ENCODE assay signal across 29 cellular contexts in the genomic region with DNA sequence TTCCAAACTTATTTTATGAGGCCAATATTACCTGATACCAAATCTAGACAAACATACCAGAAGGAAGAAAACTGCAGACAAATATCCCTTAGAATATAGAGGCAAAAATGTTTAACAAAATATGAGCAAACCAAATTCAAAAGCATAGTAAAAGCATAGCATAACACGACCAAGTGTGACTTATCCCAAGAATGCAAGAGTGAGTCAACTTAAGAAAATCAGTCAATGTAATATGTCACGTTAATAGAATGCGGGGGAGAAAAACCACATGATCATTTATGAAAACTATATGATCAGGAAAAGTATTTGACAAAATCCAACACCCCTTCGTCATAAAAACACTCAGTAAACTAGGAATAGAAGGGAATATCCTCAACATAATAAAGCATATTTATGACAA.
"Had no signal": no experiment of that assay in that cellular context is flagged by ENCODE, and none has a peak within 500 bp of the region (broad histone marks: within the 10 kb centered on the region; RNA-seq: fewer than 3 reads in every experiment).

No MANE protein-coding gene starts in this region.

- H3K36me3 Mint-ChIP-seq: memory B cell had no signal

- H3K9me3 ChIP-seq: pancreas, prostate gland, upper lobe of right lung had no signal

- H3K4me3 ChIP-seq: esophagus muscularis mucosa, pancreas, prostate gland, stomach, suprapubic skin, tibial artery, upper lobe of right lung had no signal

- H3K4me1 ChIP-seq: esophagus muscularis mucosa, pancreas, prostate gland, stomach, suprapubic skin, tibial artery, upper lobe of right lung had no signal

- H3K4me3 Mint-ChIP-seq: activated T-helper 1 cell treated with anti-CD3 and anti-CD28 coated beads, Interleukin-12 subunit alpha, Interleukin-12 subunit beta, Interleukin-2, Interleukin-4 antibody, amounts not matched to agents 30 ng/mL and 10 ng/mL and 1 ng/mL, durations not matched to agents 14 hours and 24 hours and 36 hours; memory B cell; naive thymus-derived CD4-positive, alpha-beta T cell; neural crest cell; stimulated activated memory B cell treated with anti-CD40 and anti-IgM and Interleukin-4, amounts not matched to agents 10 μg/mL and 1 μg/mL and 100 μg/mL, for 72 hours had no signal

- DNase-seq: activated CD4-positive, alpha-beta T cell treated with anti-CD3 and anti-CD28 coated beads for 4 hours; activated CD4-positive, alpha-beta T cell treated with anti-CD3 and anti-CD28 coated beads, Interleukin-2, amount 50 U/mL, for 4 hours; activated gamma-delta T cell treated with Interleukin-2 at 50 U/mL for 16 hours; activated naive CD4-positive, alpha-beta T cell treated with anti-CD3 and anti-CD28 coated beads, Interleukin-2, amount 50 U/mL, for 16 hours; activated T-cell treated with anti-CD3 and anti-CD28 coated beads for 4 hours; amniotic stem cell; brain microvascular endothelial cell; caudate nucleus; effector CD4-positive, alpha-beta T cell; islet precursor cell; left colon; midbrain; naive thymus-derived CD4-positive, alpha-beta T cell; nucleus accumbens; pancreas; retina; small intestine; stimulated activated CD4-positive, alpha-beta T cell treated with anti-CD3 and anti-CD28 coated beads, Interleukin-4, amount 100 ng/mL, for 24 hours; stomach; tibial artery; upper lobe of right lung had no signal

- H3K27ac ChIP-seq: brain microvascular endothelial cell, esophagus muscularis mucosa, pancreas, prostate gland, stomach, suprapubic skin, tibial artery, upper lobe of right lung, VCaP had no signal

- H3K27me3 ChIP-seq: brain microvascular endothelial cell, suprapubic skin, upper lobe of right lung had no signal

- H3K4me1 Mint-ChIP-seq: memory B cell; naive thymus-derived CD4-positive, alpha-beta T cell; neural crest cell; stimulated activated memory B cell treated with anti-CD40 and anti-IgM and Interleukin-4, amounts not matched to agents 10 μg/mL and 1 μg/mL and 100 μg/mL, for 72 hours had no signal

- H3K27ac Mint-ChIP-seq: activated T-helper 1 cell treated with anti-CD3 and anti-CD28 coated beads, Interleukin-12 subunit alpha, Interleukin-12 subunit beta, Interleukin-2, Interleukin-4 antibody, amounts not matched to agents 30 ng/mL and 10 ng/mL and 1 ng/mL, durations not matched to agents 14 hours and 24 hours and 36 hours; memory B cell; naive thymus-derived CD4-positive, alpha-beta T cell; stimulated activated memory B cell treated with anti-CD40 and anti-IgM and Interleukin-4, amounts not matched to agents 10 μg/mL and 1 μg/mL and 100 μg/mL, for 72 hours had no signal

- H3K36me3 ChIP-seq: brain microvascular endothelial cell, esophagus muscularis mucosa, pancreas, prostate gland, stomach, suprapubic skin, tibial artery, upper lobe of right lung had no signal
